ENCODE assay signal across 1 cellular context in the genomic region with DNA sequence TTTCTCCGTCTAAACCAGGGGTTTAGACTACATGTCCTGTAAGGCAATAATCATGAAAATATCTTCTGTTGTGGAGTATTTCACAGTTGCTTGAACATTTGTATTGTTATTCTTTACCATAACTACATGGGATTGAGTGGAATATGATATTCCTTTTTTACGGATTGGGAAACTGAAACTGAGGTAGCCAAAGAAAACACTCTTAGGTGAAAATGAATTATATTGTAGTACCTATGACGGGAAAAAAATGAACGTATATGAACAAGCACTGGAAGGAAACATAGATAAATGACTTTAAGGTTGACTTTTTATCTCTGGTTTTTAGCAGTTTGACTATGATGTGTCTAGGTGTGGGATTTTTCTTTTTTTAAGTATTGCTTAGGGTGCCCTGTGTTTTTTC.
TF ChIP-seq lines count a peak whose summit lies in the region.

No MANE protein-coding gene starts in this region.

TF ChIP-seq in endothelial cell of umbilical vein, 7 proteins besides CTCF, POLR2A, EP300 and RAD21:
- TF ChIP-seq, protein P1, sequence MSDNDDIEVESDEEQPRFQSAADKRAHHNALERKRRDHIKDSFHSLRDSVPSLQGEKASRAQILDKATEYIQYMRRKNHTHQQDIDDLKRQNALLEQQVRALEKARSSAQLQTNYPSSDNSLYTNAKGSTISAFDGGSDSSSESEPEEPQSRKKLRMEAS (IDR thresholded peaks at IDR 0.05; ENCODE audit: insufficient read depth, insufficient read length), result no peak
- TF ChIP-seq FOS (IDR thresholded peaks at IDR 0.05; ENCODE audit: borderline replicate concordance, insufficient read depth, low read length) (no peak), MYC (IDR thresholded peaks at IDR 0.05; ENCODE audit: low read depth, low read length) (no peak), EZH2 (IDR thresholded peaks at IDR 0.05; ENCODE audit: borderline replicate concordance, low read depth, low read length, severe bottlenecking) (no peak), JUN (IDR thresholded peaks at IDR 0.05; ENCODE audit: borderline replicate concordance, insufficient read depth, insufficient read length, low read depth) (no peak), GATA2 (IDR thresholded peaks at IDR 0.05; ENCODE audit: insufficient read depth, insufficient read length, low read depth, low read length) (no peak), POLR2AphosphoS5 (IDR thresholded peaks at IDR 0.05; ENCODE audit: insufficient read depth, low read depth, low read length) (no peak)
